Comparison of ENCODE assay signal across 15 cellular contexts in genomic region chr15:74390552-74391288, GRCh38. TPM values are rescaled to one million over a fixed set of nuclear protein-coding genes. Genes with fewer than 3 reads are reported as not detected.
DNase-seq lines count a peak whose midpoint lies in the region; ATAC-seq and TF ChIP-seq lines count a peak whose summit lies in the region.
"Had no signal": no experiment of that assay in that cellular context is flagged by ENCODE, and none has a peak within 500 bp of the region (broad histone marks: within the 10 kb centered on the region; RNA-seq: fewer than 3 reads in every experiment).

No MANE protein-coding gene starts in this region.

- peaks cover 0 to 3% of the 10 kb centered on the region in 2 donors for H3K4me1 ChIP-seq in naive thymus-derived CD4-positive, alpha-beta T cell (ENCODE audit: control insufficient read depth in 2 of 2, insufficient read depth in 2 of 2, low read length in 2 of 2)

- no peaks in the 10 kb centered on the region for H3K9me3 Mint-ChIP-seq in T-helper 2 cell treated with Interferon-gamma antibody and Interleukin-4, amounts not matched to agents 5 μg/mL and 100 μg/mL, for 36 hours
- no peaks in the 10 kb centered on the region for H3K9me3 Mint-ChIP-seq in activated CD4-positive, alpha-beta memory T cell treated with anti-CD3 and anti-CD28 coated beads, Interleukin-2, amount 10 ng/mL, durations not matched to agents 7 days and 5 days
- H3K9me3 Mint-ChIP-seq in naive thymus-derived CD4-positive, alpha-beta T cell = no peaks in the 10 kb centered on the region

- H3K4me1 Mint-ChIP-seq in T-helper 2 cell treated with Interferon-gamma antibody and Interleukin-4, amounts not matched to agents 5 μg/mL and 100 μg/mL, for 36 hours (ENCODE audit: low read depth) = peaks cover 27% of the 10 kb centered on the region
- peaks cover 26% of the 10 kb centered on the region for H3K4me1 Mint-ChIP-seq in activated CD4-positive, alpha-beta memory T cell treated with anti-CD3 and anti-CD28 coated beads, Interleukin-2, amount 10 ng/mL, durations not matched to agents 7 days and 5 days
- peaks cover 0 to 31% (median 8%) of the 10 kb centered on the region in 7 donors for H3K4me1 Mint-ChIP-seq in naive thymus-derived CD4-positive, alpha-beta T cell

- POLR2A ChIA-PET in activated CD4-positive, alpha-beta memory T cell treated with anti-CD3 and anti-CD28 coated beads, Interleukin-2, amount 10 ng/mL, durations not matched to agents 7 days and 5 days (lab: Charles Lee) = interaction anchor here (1.3 kb wide), 1 partner anchor 13 kb away, joined by 3 read pairs; no protein-coding TSS in a partner anchor
- POLR2A ChIA-PET in naive thymus-derived CD4-positive, alpha-beta T cell (lab: Charles Lee) = no interaction called here

- CTCF ChIA-PET in activated CD4-positive, alpha-beta memory T cell treated with anti-CD3 and anti-CD28 coated beads, Interleukin-2, amount 10 ng/mL, durations not matched to agents 7 days and 5 days (lab: Charles Lee) = interaction anchor here (1.0 kb wide), 1 partner anchor 49 kb away, joined by 4 read pairs; no protein-coding TSS in a partner anchor
- CTCF ChIA-PET in naive thymus-derived CD4-positive, alpha-beta T cell (lab: Charles Lee) = interaction anchor here (0.7 to 1.3 kb wide), 2 partner anchors 12 to 49 kb away, joined by 3 to 7 read pairs; no protein-coding TSS in a partner anchor

- peak; percentile 45 for ATAC-seq in naive thymus-derived CD4-positive, alpha-beta T cell
- ATAC-seq in HG02870 (IDR thresholded peaks at IDR 0.05; ENCODE audit: unreplicated experiment) (no peak), HG03095 (IDR thresholded peaks at IDR 0.05; ENCODE audit: unreplicated experiment) (no peak)
- ATAC-seq: A549, heart right ventricle had no signal

- H3K4me3 ChIP-seq in naive thymus-derived CD4-positive, alpha-beta T cell (ENCODE audit: low read length) = no peak overlapping the region
- H3K4me3 ChIP-seq in foreskin fibroblast (ENCODE audit: low read depth in 1 of 2, low read length in 2 of 2) = no peak overlapping the region
- H3K4me3 ChIP-seq: A549, GM23248, heart right ventricle had no signal

- in situ Hi-C loops in KBM-7 (cut with MboI; ENCODE audit: low pct_unique_long_range_greater_than_20kb, low sequenced_read_pairs) = no loop called here

- peak overlapping the region; percentile 23 for H3K4me3 Mint-ChIP-seq in T-helper 2 cell treated with Interferon-gamma antibody and Interleukin-4, amounts not matched to agents 5 μg/mL and 100 μg/mL, for 36 hours
- H3K4me3 Mint-ChIP-seq in activated CD4-positive, alpha-beta memory T cell treated with anti-CD3 and anti-CD28 coated beads, Interleukin-2, amount 10 ng/mL, durations not matched to agents 7 days and 5 days = no peak overlapping the region
- H3K4me3 Mint-ChIP-seq in naive thymus-derived CD4-positive, alpha-beta T cell = peak overlapping the region in 1 of 10 donors; percentile 18

- intact Hi-C loops in naive thymus-derived CD4-positive, alpha-beta T cell (cut with micrococcal nuclease) = no loop called here

- no peaks in the 10 kb centered on the region for H3K9me3 ChIP-seq in naive thymus-derived CD4-positive, alpha-beta T cell (ENCODE audit: control insufficient read depth in 2 of 3, low read length in 3 of 3)
- H3K9me3 ChIP-seq: A549, heart right ventricle had no signal

- no peak for TF ChIP-seq CTCF in foreskin fibroblast (IDR thresholded peaks at IDR 0.05; ENCODE audit: low read depth, low read length)

- peak overlapping the region; percentile 60 for H3K27ac Mint-ChIP-seq in T-helper 2 cell treated with Interferon-gamma antibody and Interleukin-4, amounts not matched to agents 5 μg/mL and 100 μg/mL, for 36 hours
- peak overlapping the region; percentile 24 for H3K27ac Mint-ChIP-seq in activated CD4-positive, alpha-beta memory T cell treated with anti-CD3 and anti-CD28 coated beads, Interleukin-2, amount 10 ng/mL, durations not matched to agents 7 days and 5 days
- peak overlapping the region in 1 of 9 donors; percentile 5 for H3K27ac Mint-ChIP-seq in naive thymus-derived CD4-positive, alpha-beta T cell

- H3K36me3 ChIP-seq in naive thymus-derived CD4-positive, alpha-beta T cell (ENCODE audit: control insufficient read depth in 2 of 3, insufficient read depth in 3 of 3, low read length in 3 of 3) = no peaks in the 10 kb centered on the region
- H3K36me3 ChIP-seq: heart right ventricle had no signal

- DNase-seq in T-helper 2 cell treated with Interferon-gamma antibody and Interleukin-4, amounts not matched to agents 5 μg/mL and 100 μg/mL, for 36 hours (ENCODE audit: low spot score) = no peak
- DNase-seq in T-helper 2 cell (no peak), KBM-7 (peak; percentile 76), foreskin fibroblast (no peak)
- no peak for DNase-seq in activated CD4-positive, alpha-beta memory T cell treated with anti-CD3 and anti-CD28 coated beads, Interleukin-2, amount 10 ng/mL, durations not matched to agents 7 days and 5 days
- DNase-seq in naive thymus-derived CD4-positive, alpha-beta T cell = no peak
- DNase-seq: activated gamma-delta T cell treated with Interleukin-2 at 50 U/mL for 16 hours, GM23248, heart right ventricle, NCI-H1417, NCI-H524 treated with DMSO at 0.1 percent for 48 hours had no signal

- H3K27ac ChIP-seq in naive thymus-derived CD4-positive, alpha-beta T cell (ENCODE audit: low read depth, low read length) = no peak overlapping the region
- H3K27ac ChIP-seq: A549, GM23248 had no signal

- H3K27me3 ChIP-seq in naive thymus-derived CD4-positive, alpha-beta T cell (ENCODE audit: control insufficient read depth in 2 of 2, insufficient read depth in 2 of 2, low read length in 2 of 2) = no peaks in the 10 kb centered on the region

- H3K27me3 Mint-ChIP-seq in T-helper 2 cell treated with Interferon-gamma antibody and Interleukin-4, amounts not matched to agents 5 μg/mL and 100 μg/mL, for 36 hours (ENCODE audit: low read depth) = no peaks in the 10 kb centered on the region
- no peaks in the 10 kb centered on the region for H3K27me3 Mint-ChIP-seq in activated CD4-positive, alpha-beta memory T cell treated with anti-CD3 and anti-CD28 coated beads, Interleukin-2, amount 10 ng/mL, durations not matched to agents 7 days and 5 days
- no peaks in the 10 kb centered on the region for H3K27me3 Mint-ChIP-seq in naive thymus-derived CD4-positive, alpha-beta T cell

- no peaks in the 10 kb centered on the region for H3K36me3 Mint-ChIP-seq in T-helper 2 cell treated with Interferon-gamma antibody and Interleukin-4, amounts not matched to agents 5 μg/mL and 100 μg/mL, for 36 hours (ENCODE audit: low read depth)
- H3K36me3 Mint-ChIP-seq in activated CD4-positive, alpha-beta memory T cell treated with anti-CD3 and anti-CD28 coated beads, Interleukin-2, amount 10 ng/mL, durations not matched to agents 7 days and 5 days (ENCODE audit: low read depth) = no peaks in the 10 kb centered on the region
- H3K36me3 Mint-ChIP-seq in naive thymus-derived CD4-positive, alpha-beta T cell = no peaks in the 10 kb centered on the region

RNA-seq across cellular contexts. Expression of gene CYP11A1, which starts 23.3 kb away (rescaled TPM):
- not detected for total RNA-seq in activated CD4-positive, alpha-beta memory T cell treated with anti-CD3 and anti-CD28 coated beads, Interleukin-2, amount 10 ng/mL, durations not matched to agents 7 days and 5 days
- total RNA-seq in naive thymus-derived CD4-positive, alpha-beta T cell = 1 to 10 TPM in 1 of 5 experiments, under 1 TPM in 1, not detected in 3; 0.58 to 1.0 TPM
- polyA plus RNA-seq in naive thymus-derived CD4-positive, alpha-beta T cell = not detected
- total RNA-seq: pulmonary artery endothelial cell had no signal

RNA-seq across cellular contexts. Expression of gene SEMA7A, which starts 43.0 kb away (rescaled TPM):
- total RNA-seq in activated CD4-positive, alpha-beta memory T cell treated with anti-CD3 and anti-CD28 coated beads, Interleukin-2, amount 10 ng/mL, durations not matched to agents 7 days and 5 days = 1 to 10 TPM; 3.8 to 4.3 TPM
- total RNA-seq in naive thymus-derived CD4-positive, alpha-beta T cell = 10 to 100 TPM in 2 of 5 experiments, 1 to 10 TPM in 3; 1.6 to 15.7 (median 5.0) TPM
- polyA plus RNA-seq in naive thymus-derived CD4-positive, alpha-beta T cell = not detected
